ENCODE assay signal across 11 cellular contexts in genomic region chr2:70525032-70525431, GRCh38. TPM values are rescaled to one million over a fixed set of nuclear protein-coding genes. Genes with fewer than 3 reads are reported as not detected.
DNase-seq lines count a peak whose midpoint lies in the region; ATAC-seq, FAIRE-seq and TF ChIP-seq lines count a peak whose summit lies in the region.
"Had no signal": no experiment of that assay in that cellular context is flagged by ENCODE, and none has a peak within 500 bp of the region (broad histone marks: within the 10 kb centered on the region; RNA-seq: fewer than 3 reads in every experiment).

No MANE protein-coding gene starts in this region.

- ATAC-seq in mucosa of descending colon (peak; percentile 78), GM18870 (IDR thresholded peaks at IDR 0.05; ENCODE audit: unreplicated experiment) (no peak), GM21515 (IDR thresholded peaks at IDR 0.05; ENCODE audit: unreplicated experiment) (no peak)

- H4K20me1 ChIP-seq in mammary epithelial cell (ENCODE audit: insufficient read depth, low read length) = no peaks in the 10 kb centered on the region

- peak overlapping the region; percentile 82 for H3K9ac ChIP-seq in mammary epithelial cell (ENCODE audit: insufficient read depth, low read length)

- H3K4me1 ChIP-seq in mammary epithelial cell (ENCODE audit: insufficient read depth, low read length) (peaks cover 55% of the 10 kb centered on the region), mucosa of descending colon (ENCODE audit: low read depth) (peaks cover 31% of the 10 kb centered on the region), prostate gland (replicated peaks) (peaks cover 4% of the 10 kb centered on the region)

- H2AFZ ChIP-seq in mammary epithelial cell (ENCODE audit: low read depth, low read length) = no peak overlapping the region

- no TSS peak for BruUV-seq in mammary epithelial cell (replicated peaks; lab: Mats Ljungman, UMichigan)

- no peak for TF ChIP-seq POLR2A in prostate gland (IDR thresholded peaks at IDR 0.05)

- CTCF ChIA-PET in mammary epithelial cell (lab: Charles Lee; ENCODE audit: low non-redundant PET) = interaction anchor here (0.5 to 0.6 kb wide), 2 partner anchors 30 to 58 kb away, joined by 4 to 6 read pairs; no protein-coding TSS in a partner anchor

- 0% methylated on average over 1 of the region's 1 CpG for WGBS in mammary epithelial cell (ENCODE audit: low coverage, missing lambda C conversion rate)
- 35% methylated on average over 1 of the region's 1 CpG for WGBS in prostate gland

- H3K9me3 ChIP-seq in mammary epithelial cell (replicated peaks; ENCODE audit: insufficient read depth, low read length) = no peaks in the 10 kb centered on the region
- no peaks in the 10 kb centered on the region for H3K9me3 ChIP-seq in mucosa of descending colon
- H3K9me3 ChIP-seq in prostate gland = no peaks in the 10 kb centered on the region

- H3K79me2 ChIP-seq in mammary epithelial cell (ENCODE audit: insufficient read depth, low read length) = peaks cover 95% of the 10 kb centered on the region

- intact Hi-C loops in mammary epithelial cell (cut with micrococcal nuclease) (loop anchor here (2.0 to 10.0 kb wide), 2 partner anchors 142 to 180 kb away; no protein-coding TSS in a partner anchor), mucosa of descending colon (cut with DNase I, micrococcal nuclease) (no loop called here), prostate gland (cut with DNase I) (no loop called here)

- dilution Hi-C loops in mammary epithelial cell (cut with HindIII; ENCODE audit: low sequenced_read_pairs) = no loop called here

- DNase-seq in HTR-8/SVneo (ENCODE audit: insufficient read length, low spot score) (no peak), mammary epithelial cell (peak; percentile 88), mucosa of descending colon (peak in 1 of 3 donors; percentile 52), prostate gland (ENCODE audit: low spot score) (no peak), NCI-H2081 treated with DMSO at 0.1 percent for 48 hours (lab: John Stamatoyannopoulos, UW) (no peak)
- DNase-seq: cortex of kidney; NCI-H1694 treated with DMSO at 0.1 percent for 48 hours; stimulated activated naive CD4-positive, alpha-beta T cell had no signal

- peak overlapping the region; percentile 62 for H3K27ac ChIP-seq in C4-2B
- H3K27ac ChIP-seq in mammary epithelial cell (ENCODE audit: insufficient read depth, low read depth, low read length) = peak overlapping the region; percentile 97
- peak overlapping the region in 1 of 2 donors; percentile 29 for H3K27ac ChIP-seq in prostate gland

- TF ChIP-seq CTCF in C4-2B (conservative IDR thresholded peaks at IDR 0.05) (no peak), mammary epithelial cell (conservative IDR thresholded peaks at IDR 0.05 in 1 of 2, IDR thresholded peaks at IDR 0.05 in 1 of 2; ENCODE audit: extremely low read depth in 1 of 2, insufficient read depth in 1 of 2, low read depth in 1 of 2, low read length in 2 of 2) (no peak), mucosa of descending colon (IDR thresholded peaks at IDR 0.05) (no peak), prostate gland (IDR thresholded peaks at IDR 0.05) (no peak)

- H3K4me2 ChIP-seq in mammary epithelial cell (ENCODE audit: insufficient read depth, low read depth, low read length) = peak overlapping the region; percentile 66

- in situ Hi-C loops in mammary epithelial cell (cut with MboI; ENCODE audit: low sequenced_read_pairs in 2 of 2) = no loop called here

- H3K36me3 ChIP-seq in mammary epithelial cell (ENCODE audit: insufficient read depth, low read length) (no peaks in the 10 kb centered on the region), mucosa of descending colon (ENCODE audit: low read depth) (no peaks in the 10 kb centered on the region), prostate gland (no peaks in the 10 kb centered on the region)

- peak overlapping the region in 1 of 3 experiments; percentile 5 for H3K4me3 ChIP-seq in mammary epithelial cell (replicated peaks in 1 of 3; ENCODE audit: insufficient read depth in 1 of 3, low read depth in 2 of 3, low read length in 3 of 3)
- no peak overlapping the region for H3K4me3 ChIP-seq in mucosa of descending colon
- no peak overlapping the region for H3K4me3 ChIP-seq in prostate gland

- H3K27me3 ChIP-seq in mammary epithelial cell (ENCODE audit: insufficient read depth, low read length) = no peaks in the 10 kb centered on the region
- H3K27me3 ChIP-seq in prostate gland (replicated peaks; ENCODE audit: insufficient read depth) = no peaks in the 10 kb centered on the region

- peak; percentile 31 for FAIRE-seq in HTR-8/SVneo (lab: Jason Lieb, UNC)

RNA-seq across cellular contexts. Expression of gene TGFA, which starts 28.6 kb away (rescaled TPM):
- total RNA-seq in mammary epithelial cell (100 to 1,000 TPM in 1 of 2 donors, 10 to 100 TPM in 1; 59.2 to 126 TPM), mucosa of descending colon (10 to 100 TPM; 13.5 to 33.5 (median 24.7) TPM), prostate gland (1 to 10 TPM; 3.7 to 9.2 TPM)
- 82.0 TPM for polyA plus RNA-seq in mammary epithelial cell
- 88.0 TPM for polyA minus RNA-seq in mammary epithelial cell
